Comparison of ENCODE assay signal across 21 cellular contexts in the genomic region with DNA sequence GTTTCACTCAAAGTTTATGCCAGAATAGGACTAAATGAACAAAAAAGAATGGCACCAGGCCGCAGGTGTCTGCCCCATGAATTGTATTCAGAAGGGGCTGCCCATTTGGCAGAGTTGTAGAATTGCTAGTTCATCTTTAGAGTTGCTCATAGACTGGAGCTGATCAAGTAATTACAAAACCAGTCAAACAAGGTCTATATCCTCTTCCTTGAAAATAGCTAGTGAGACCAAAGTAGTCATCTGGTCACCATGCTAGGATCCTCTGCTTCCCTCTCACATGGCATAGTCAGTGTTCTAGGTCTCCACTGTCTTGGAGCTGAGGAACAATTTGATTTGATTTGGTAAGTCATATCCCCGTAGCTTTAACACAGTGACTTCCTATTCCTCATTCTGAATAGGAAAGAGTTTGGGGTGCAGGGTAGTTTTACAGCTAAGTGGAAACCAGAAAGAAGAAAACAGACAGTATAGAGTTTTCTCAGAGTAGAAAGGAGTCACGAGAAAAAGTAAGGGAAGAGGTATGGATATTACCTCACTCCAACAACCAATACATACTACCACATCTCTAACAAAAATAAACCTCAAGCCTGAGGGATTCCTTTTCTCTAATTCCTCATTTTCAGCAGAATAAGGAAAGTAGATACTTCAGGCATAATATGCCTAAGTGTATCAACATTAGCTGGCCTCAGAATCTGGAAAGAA.
A peak's percentile ranks its signal among the peaks of the same experiment; 100 is the strongest.
DNase-seq lines count a peak whose midpoint lies in the region; ATAC-seq and TF ChIP-seq lines count a peak whose summit lies in the region.
"Had no signal": no experiment of that assay in that cellular context is flagged by ENCODE, and none has a peak within 500 bp of the region (broad histone marks: within the 10 kb centered on the region; RNA-seq: fewer than 3 reads in every experiment).

No MANE protein-coding gene starts in this region.

- H3K4me3 ChIP-seq in SJSA1, result no peak overlapping the region

- H3K36me3 ChIP-seq in SJSA1, result no peaks in the 10 kb centered on the region

- no peaks in the 10 kb centered on the region for H3K27me3 ChIP-seq in SJSA1 (replicated peaks)
- H3K27me3 ChIP-seq: BE2C had no signal

- no peak for DNase-seq in SJSA1 (ENCODE audit: low read depth in 1 of 2, low spot score in 2 of 2)
- DNase-seq in mesothelial cell of epicardium (ENCODE audit: low spot score in 2 of 2, unreplicated experiment in 2 of 2), result no peak
- no peak for DNase-seq in germinal center (ENCODE audit: low spot score)
- no peak for DNase-seq in activated T-cell treated with anti-CD3 and anti-CD28 coated beads, Interleukin-2, amount 50 U/mL, for 48 hours
- DNase-seq in cortex of kidney (lab: John Stamatoyannopoulos, UW), result no peak
- DNase-seq: BE2C; CD8-positive, alpha-beta memory T cell; DMS 273 treated with DMSO at 0.1 percent for 48 hours; DND-41; NCI-H1048; NCI-H1417; NCI-H1694; NCI-H2081; NCI-H2227 treated with DMSO at 0.1 percent for 48 hours; NCI-H510A; NCI-H69 had no signal

- H3K9me3 ChIP-seq in SJSA1 (replicated peaks), result no peaks in the 10 kb centered on the region
- H3K9me3 ChIP-seq: BE2C had no signal

- H3K27me3 Mint-ChIP-seq in mesothelial cell of epicardium (ENCODE audit: low read depth), result no peaks in the 10 kb centered on the region
- H3K27me3 Mint-ChIP-seq: CD8-positive, alpha-beta memory T cell had no signal

- TF ChIP-seq CTCF in mesothelial cell of epicardium (IDR thresholded peaks at IDR 0.05; ENCODE audit: unreplicated experiment), result no peak

- H3K27ac Mint-ChIP-seq in mesothelial cell of epicardium, result peak overlapping the region; percentile 30
- H3K27ac Mint-ChIP-seq: CD14-positive monocyte; CD8-positive, alpha-beta memory T cell had no signal

- no peak overlapping the region for H3K4me3 Mint-ChIP-seq in mesothelial cell of epicardium
- H3K4me3 Mint-ChIP-seq: CD14-positive monocyte; CD8-positive, alpha-beta memory T cell had no signal

- no peaks in the 10 kb centered on the region for H3K9me3 Mint-ChIP-seq in mesothelial cell of epicardium
- H3K9me3 Mint-ChIP-seq: CD14-positive monocyte had no signal

- H3K27ac ChIP-seq in SJSA1 (peak overlapping the region; percentile 46), cingulate gyrus (ENCODE audit: low read depth, low read length) (peak overlapping the region; percentile 5)
- H3K27ac ChIP-seq: HL-60 had no signal

- H3K4me1 ChIP-seq in SJSA1 (replicated peaks), result peaks cover 31% of the 10 kb centered on the region

- no peak for ATAC-seq in HG03159 (IDR thresholded peaks at IDR 0.05; ENCODE audit: unreplicated experiment)
- ATAC-seq: SK-N-SH treated with all-trans-retinoic acid at 6 μM for 48 hours had no signal

- peaks cover 28% of the 10 kb centered on the region for H3K4me1 Mint-ChIP-seq in mesothelial cell of epicardium
- H3K4me1 Mint-ChIP-seq: CD14-positive monocyte; CD8-positive, alpha-beta memory T cell had no signal

- no peaks in the 10 kb centered on the region for H3K36me3 Mint-ChIP-seq in mesothelial cell of epicardium
- H3K36me3 Mint-ChIP-seq: CD14-positive monocyte; CD8-positive, alpha-beta memory T cell had no signal
